Comparison of ENCODE assay signal across 8 cellular contexts in the genomic region with DNA sequence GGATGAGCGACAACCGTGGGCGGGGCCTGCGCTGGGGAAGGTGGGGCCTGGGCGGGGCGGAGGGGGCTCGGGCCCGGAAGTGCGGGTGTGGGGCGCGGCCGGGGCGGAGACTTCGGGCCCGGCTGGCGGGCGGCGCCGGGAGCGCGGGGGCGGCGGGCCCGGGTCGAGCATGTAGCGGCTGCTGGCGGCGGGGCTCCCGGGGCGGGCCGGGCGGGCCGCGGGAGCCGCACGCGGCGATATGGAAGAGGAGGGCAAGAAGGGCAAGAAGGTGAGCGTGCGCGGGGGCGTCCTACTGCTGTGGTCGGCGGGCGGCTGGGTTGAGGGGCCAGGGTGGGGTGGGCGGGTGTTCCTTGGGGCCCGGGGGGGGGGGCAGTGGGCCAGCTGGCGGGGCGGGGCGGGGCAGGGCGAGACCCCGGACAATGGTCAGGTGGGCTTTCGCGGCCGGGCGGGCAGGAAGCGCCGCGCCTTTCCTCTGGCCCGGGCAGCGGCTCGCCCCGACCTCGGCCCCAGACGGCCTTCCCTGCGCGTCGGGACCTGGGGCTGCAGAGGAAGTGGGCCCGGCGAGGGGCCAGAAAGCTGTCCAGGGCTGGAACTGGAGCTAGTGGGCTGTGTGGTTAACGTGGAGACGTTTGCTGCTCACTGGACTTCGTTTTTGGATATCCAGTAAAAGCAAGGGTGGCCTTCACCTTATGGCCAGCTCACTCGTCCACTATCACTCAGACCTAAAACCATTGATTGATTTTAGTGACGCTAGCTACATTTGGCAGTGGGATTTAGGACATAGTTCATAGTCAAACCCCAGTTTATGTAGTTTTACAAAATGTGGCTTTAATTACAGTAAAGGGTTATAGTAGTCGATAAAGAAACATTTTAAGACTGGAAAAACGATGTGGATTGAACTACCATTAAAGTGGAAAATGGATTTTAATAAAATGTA. TPM values are rescaled to one million over a fixed set of nuclear protein-coding genes. Genes with fewer than 3 reads are reported as not detected.
DNase-seq lines count a peak whose midpoint lies in the region; ATAC-seq lines count a peak whose summit lies in the region.

A gene (plus strand): TSS at position 106 of the 937 bp plus-strand sequence. CDS start 133 bp downstream, at position 239.

- WGBS in aorta, 2 donors, result 1% methylated on average over 50 to 76 of the region's 77 CpGs

- peak within 1 kb of the TSS; percentile 70 for H3K9ac ChIP-seq in mucosa of stomach (ENCODE audit: low read length)

- peaks cover 47% of the 10 kb centered on the region for H3K4me1 Mint-ChIP-seq in T-helper 2 cell treated with Interferon-gamma antibody and Interleukin-4, amounts not matched to agents 5 μg/mL and 100 μg/mL, for 36 hours (ENCODE audit: low read depth)

- H3K4me3 ChIP-seq in mucosa of stomach (ENCODE audit: low read length) (peak within 1 kb of the TSS; percentile 42), aorta (ENCODE audit: low read length in 2 of 2) (peak within 1 kb of the TSS; percentile 96 to 99)

- peak; percentile 58 for DNase-seq in activated CD4-positive, CD25-positive, alpha-beta regulatory T cell treated with anti-CD3 and anti-CD28 coated beads, Interleukin-2, amount 50 U/mL, for 72 hours
- DNase-seq in activated CD4-positive, CD25-positive, alpha-beta regulatory T cell (lab: John Stamatoyannopoulos, UW), result no peak
- peak; percentile 29 for DNase-seq in T-helper 2 cell treated with Interferon-gamma antibody and Interleukin-4, amounts not matched to agents 5 μg/mL and 100 μg/mL, for 36 hours (ENCODE audit: low spot score)
- DNase-seq in aorta (peak; percentile 78 to 86), NCI-H2196 treated with DMSO at 0.1 percent for 48 hours (lab: John Stamatoyannopoulos, UW; ENCODE audit: unreplicated experiment) (no peak)

- H3K4me1 ChIP-seq in mucosa of stomach (ENCODE audit: control insufficient read depth, insufficient read depth, low read length), result peaks cover 9% of the 10 kb centered on the region
- H3K4me1 ChIP-seq in aorta (ENCODE audit: control insufficient read depth in 1 of 2, insufficient read depth in 2 of 2, low read length in 2 of 2), result no peaks in the 10 kb centered on the region

- H3K9me3 Mint-ChIP-seq in T-helper 2 cell treated with Interferon-gamma antibody and Interleukin-4, amounts not matched to agents 5 μg/mL and 100 μg/mL, for 36 hours, result no peaks in the 10 kb centered on the region

- H3K27me3 Mint-ChIP-seq in T-helper 2 cell treated with Interferon-gamma antibody and Interleukin-4, amounts not matched to agents 5 μg/mL and 100 μg/mL, for 36 hours (ENCODE audit: low read depth), result no peaks in the 10 kb centered on the region

- peak within 1 kb of the TSS; percentile 92 for H3K4me3 Mint-ChIP-seq in T-helper 2 cell treated with Interferon-gamma antibody and Interleukin-4, amounts not matched to agents 5 μg/mL and 100 μg/mL, for 36 hours

- no peaks in the 10 kb centered on the region for H3K36me3 ChIP-seq in mucosa of stomach (ENCODE audit: control insufficient read depth, insufficient read depth, low read length)
- H3K36me3 ChIP-seq in aorta (ENCODE audit: control insufficient read depth in 1 of 2, insufficient read depth in 2 of 2, low read length in 1 of 2), result no peaks in the 10 kb centered on the region

- H3K9me3 ChIP-seq in mucosa of stomach (ENCODE audit: control insufficient read depth, low read length), result no peaks in the 10 kb centered on the region
- H3K9me3 ChIP-seq in aorta (ENCODE audit: control insufficient read depth, low read length), result no peaks in the 10 kb centered on the region

- peak within 1 kb of the TSS; percentile 59 to 88 for H3K27ac ChIP-seq in aorta (ENCODE audit: low read depth in 1 of 2, low read length in 2 of 2)

- intact Hi-C loops in aorta (cut with DNase I), result no loop called here

- no peaks in the 10 kb centered on the region for H3K27me3 ChIP-seq in mucosa of stomach (ENCODE audit: control insufficient read depth, insufficient read depth, low read length)
- H3K27me3 ChIP-seq in aorta (ENCODE audit: control insufficient read depth in 1 of 2, insufficient read depth in 2 of 2, low read length in 1 of 2), result no peaks in the 10 kb centered on the region

- ATAC-seq in HG03432 (IDR thresholded peaks at IDR 0.05; ENCODE audit: unreplicated experiment), result peak; percentile 6
- peak; percentile 9 for ATAC-seq in esophagus mucosa
- ATAC-seq in aorta (ENCODE audit: low FRiP score), result no peak

- H3K36me3 Mint-ChIP-seq in T-helper 2 cell treated with Interferon-gamma antibody and Interleukin-4, amounts not matched to agents 5 μg/mL and 100 μg/mL, for 36 hours (ENCODE audit: low read depth), result peaks cover 17% of the 10 kb centered on the region

- peak within 1 kb of the TSS; percentile 90 for H3K27ac Mint-ChIP-seq in T-helper 2 cell treated with Interferon-gamma antibody and Interleukin-4, amounts not matched to agents 5 μg/mL and 100 μg/mL, for 36 hours

RNA-seq across cellular contexts. Expression of the gene that starts here (rescaled TPM):
- total RNA-seq in esophagus mucosa, result 17.8 TPM
- 10 to 100 TPM; 38.6 to 49.1 TPM for total RNA-seq in aorta
- polyA plus RNA-seq in aorta, result 10 to 100 TPM; 32.7 to 41.5 TPM

Comparison
In these comparisons a context has a peak if more than half of its experiments do, and no peak if none do; other contexts are left out.
1. DNase-seq: peak in activated CD4-positive, CD25-positive, alpha-beta regulatory T cell treated with anti-CD3 and anti-CD28 coated beads, Interleukin-2, amount 50 U/mL, for 72 hours (single experiment), T-helper 2 cell treated with Interferon-gamma antibody and Interleukin-4, amounts not matched to agents 5 μg/mL and 100 μg/mL, for 36 hours (single experiment) and aorta (2 of 2); none in activated CD4-positive, CD25-positive, alpha-beta regulatory T cell (0 of 4) and NCI-H2196 treated with DMSO at 0.1 percent for 48 hours (single experiment).